ENCODE assay signal across 12 cellular contexts in genomic region chr1:46173361-46173856, GRCh38. TPM values are rescaled to one million over a fixed set of nuclear protein-coding genes. Genes with fewer than 3 reads are reported as not detected.
DNase-seq lines count a peak whose midpoint lies in the region; ATAC-seq and TF ChIP-seq lines count a peak whose summit lies in the region.
"Had no signal": no experiment of that assay in that cellular context is flagged by ENCODE, and none has a peak within 500 bp of the region (broad histone marks: within the 10 kb centered on the region; RNA-seq: fewer than 3 reads in every experiment).

No MANE protein-coding gene starts in this region.

- peaks cover 6% of the 10 kb centered on the region for H3K27me3 Mint-ChIP-seq in neural progenitor cell (ENCODE audit: insufficient read depth, low read depth)
- H3K27me3 Mint-ChIP-seq: activated naive CD8-positive, alpha-beta T cell treated with anti-CD3 and anti-CD28 coated beads, Interleukin-2, amount 50 U/mL, for 24 hours; stimulated activated naive CD8-positive, alpha-beta T cell treated with anti-CD3 and anti-CD28 coated beads, Interleukin-15, Interleukin-2, amounts not matched to agents 100 ng/mL and 50 ng/mL, for 24 hours had no signal

- H4K20me1 ChIP-seq in neural progenitor cell (ENCODE audit: low read depth) = no peaks in the 10 kb centered on the region

- no peak overlapping the region for H3K27ac Mint-ChIP-seq in neural progenitor cell
- H3K27ac Mint-ChIP-seq: activated naive CD8-positive, alpha-beta T cell treated with anti-CD3 and anti-CD28 coated beads, Interleukin-2, amount 50 U/mL, for 24 hours; stimulated activated naive CD8-positive, alpha-beta T cell treated with anti-CD3 and anti-CD28 coated beads, Interleukin-15, Interleukin-2, amounts not matched to agents 100 ng/mL and 50 ng/mL, for 24 hours had no signal

- no peaks in the 10 kb centered on the region for H3K36me3 ChIP-seq in neural progenitor cell
- H3K36me3 ChIP-seq: HAP-1 had no signal

- no peak overlapping the region for H3K4me3 Mint-ChIP-seq in neural progenitor cell
- H3K4me3 Mint-ChIP-seq: activated naive CD8-positive, alpha-beta T cell treated with anti-CD3 and anti-CD28 coated beads, Interleukin-2, amount 50 U/mL, for 24 hours; stimulated activated naive CD8-positive, alpha-beta T cell treated with anti-CD3 and anti-CD28 coated beads, Interleukin-15, Interleukin-2, amounts not matched to agents 100 ng/mL and 50 ng/mL, for 24 hours had no signal

- peaks cover 8% of the 10 kb centered on the region for H3K4me1 ChIP-seq in neural progenitor cell
- H3K4me1 ChIP-seq: HAP-1 had no signal

- no peak overlapping the region for H3K27ac ChIP-seq in neural progenitor cell

- TF ChIP-seq CTCF in neural progenitor cell (IDR thresholded peaks at IDR 0.05) (no peak), GM13977 (IDR thresholded peaks at IDR 0.05; ENCODE audit: extremely low read depth, insufficient read depth, missing control alignments) (no peak)

- DNase-seq in DMS53 treated with DMSO at 0.1 percent for 48 hours (lab: John Stamatoyannopoulos, UW; ENCODE audit: unreplicated experiment) = peak; percentile 60
- DNase-seq in NCI-H1694 (lab: John Stamatoyannopoulos, UW) = peak; percentile 60
- DNase-seq in cerebellar nuclear complex (lab: John Stamatoyannopoulos, UW) = peak; percentile 39 to 77
- DNase-seq in neural progenitor cell (ENCODE audit: low spot score) = no peak
- DNase-seq in GM13977 (ENCODE audit: low spot score) = no peak
- DNase-seq in SW480 (ENCODE audit: low spot score) = no peak
- no peak for DNase-seq in KBM-7
- DNase-seq: activated naive CD8-positive, alpha-beta T cell treated with anti-CD3 and anti-CD28 coated beads, Interleukin-2, amount 50 U/mL, for 24 hours had no signal

- ATAC-seq in GM21390 (IDR thresholded peaks at IDR 0.05; ENCODE audit: unreplicated experiment) = no peak
- ATAC-seq: activated naive CD8-positive, alpha-beta T cell treated with anti-CD3 and anti-CD28 coated beads, Interleukin-2, amount 50 U/mL, for 24 hours had no signal

- H3K9me3 ChIP-seq in neural progenitor cell (ENCODE audit: low read depth) = no peaks in the 10 kb centered on the region
- H3K9me3 ChIP-seq: HAP-1 had no signal

- H3K9me3 Mint-ChIP-seq in neural progenitor cell = no peaks in the 10 kb centered on the region
- H3K9me3 Mint-ChIP-seq: activated naive CD8-positive, alpha-beta T cell treated with anti-CD3 and anti-CD28 coated beads, Interleukin-2, amount 50 U/mL, for 24 hours; stimulated activated naive CD8-positive, alpha-beta T cell treated with anti-CD3 and anti-CD28 coated beads, Interleukin-15, Interleukin-2, amounts not matched to agents 100 ng/mL and 50 ng/mL, for 24 hours had no signal

- no peak overlapping the region for H3K9ac ChIP-seq in neural progenitor cell

- H3K79me2 ChIP-seq in neural progenitor cell (ENCODE audit: low read depth) = no peaks in the 10 kb centered on the region

- in situ Hi-C loops in GM13977 (cut with MboI; ENCODE audit: low pct_unique_long_range_greater_than_20kb, low sequenced_read_pairs, unreplicated experiment) = no loop called here
- in situ Hi-C loops in KBM-7 (cut with MboI; ENCODE audit: low pct_unique_long_range_greater_than_20kb, low sequenced_read_pairs) = no loop called here

- peaks cover 5% of the 10 kb centered on the region for H3K4me1 Mint-ChIP-seq in neural progenitor cell
- H3K4me1 Mint-ChIP-seq: activated naive CD8-positive, alpha-beta T cell treated with anti-CD3 and anti-CD28 coated beads, Interleukin-2, amount 50 U/mL, for 24 hours had no signal

- no peaks in the 10 kb centered on the region for H3K36me3 Mint-ChIP-seq in neural progenitor cell

- H2AFZ ChIP-seq in neural progenitor cell (replicated peaks) = peak overlapping the region; percentile 50

- no peaks in the 10 kb centered on the region for H3K27me3 ChIP-seq in neural progenitor cell

- no peaks in the 10 kb centered on the region for H3F3A ChIP-seq in neural progenitor cell (ENCODE audit: low read depth)

- H3K4me3 ChIP-seq in neural progenitor cell = no peak overlapping the region
- H3K4me3 ChIP-seq: HAP-1 had no signal

- no peak overlapping the region for H3K4me2 ChIP-seq in neural progenitor cell

RNA-seq across cellular contexts. Expression of gene TSPAN1, which starts 1.5 kb away (rescaled TPM):
- not detected in 2 replicates for total RNA-seq in neural progenitor cell (ENCODE audit: low replicate concordance)

RNA-seq across cellular contexts. Expression of gene P3R3URF, which starts 2.9 kb away (rescaled TPM):
- not detected in 2 replicates for total RNA-seq in neural progenitor cell (ENCODE audit: low replicate concordance)
- total RNA-seq: renal cortical epithelial cell had no signal

RNA-seq across cellular contexts. Expression of gene POMGNT1, which starts 24.8 kb away (rescaled TPM):
- total RNA-seq in neural progenitor cell (ENCODE audit: low replicate concordance) = 55.7 and 73.4 TPM in 2 replicates

RNA-seq across cellular contexts. Expression of gene LURAP1, which starts 29.7 kb away (rescaled TPM):
- 4.0 and 6.2 TPM in 2 replicates for total RNA-seq in neural progenitor cell (ENCODE audit: low replicate concordance)

RNA-seq across cellular contexts. Expression of gene PIK3R3, which starts 41.0 kb away (rescaled TPM):
- total RNA-seq in neural progenitor cell (ENCODE audit: low replicate concordance) = 81.2 and 107 TPM in 2 replicates

Comparison
In these comparisons a context has a peak if more than half of its experiments do, and no peak if none do; other contexts are left out.
1. DNase-seq: peak in DMS53 treated with DMSO at 0.1 percent for 48 hours (single experiment), NCI-H1694 (single experiment) and cerebellar nuclear complex (2 of 2); none in neural progenitor cell (single experiment), GM13977 (single experiment), SW480 (single experiment) and KBM-7 (single experiment).